ENCODE assay signal across 1 cellular context in the genomic region with DNA sequence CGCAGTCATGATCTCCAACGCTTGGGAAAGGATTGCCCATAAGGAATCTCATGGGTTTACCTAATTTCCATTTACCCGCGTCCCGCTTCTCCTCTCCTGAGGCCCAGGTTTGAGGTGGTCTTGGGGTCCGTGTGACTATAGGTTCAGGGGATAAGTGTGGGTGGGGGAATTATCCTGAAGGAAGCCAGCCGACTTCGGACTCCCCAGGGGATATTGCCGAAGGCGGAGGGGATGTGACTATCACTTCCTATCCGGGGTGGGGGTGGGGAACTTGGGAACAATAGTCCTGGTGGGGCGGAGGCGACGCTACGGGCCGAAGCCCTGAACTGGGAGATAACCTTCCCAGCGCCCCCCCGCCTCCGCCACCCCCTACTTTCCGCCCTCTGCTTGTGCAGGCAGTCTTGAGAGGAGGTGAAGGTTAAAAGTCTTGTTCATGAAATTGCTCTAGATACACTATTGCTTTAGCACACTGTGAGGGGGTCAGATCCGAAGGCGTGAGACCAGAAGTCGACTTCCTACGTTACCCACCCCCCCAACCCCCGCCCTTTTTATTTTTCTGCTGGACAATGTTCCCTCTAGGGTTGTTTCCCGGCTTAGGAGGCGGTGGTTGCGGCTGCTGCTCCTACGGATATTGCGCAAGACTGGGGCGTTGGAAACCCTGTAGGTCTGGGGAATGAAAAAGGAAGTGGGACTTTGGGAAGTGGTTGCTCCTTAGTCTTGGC.
TF ChIP-seq lines count a peak whose summit lies in the region.

No MANE protein-coding gene starts in this region.

TF ChIP-seq in HepG2, 621 proteins besides CTCF, POLR2A, EP300 and RAD21 (continued from another document and continues in another):
- TF ChIP-seq, protein P1, sequence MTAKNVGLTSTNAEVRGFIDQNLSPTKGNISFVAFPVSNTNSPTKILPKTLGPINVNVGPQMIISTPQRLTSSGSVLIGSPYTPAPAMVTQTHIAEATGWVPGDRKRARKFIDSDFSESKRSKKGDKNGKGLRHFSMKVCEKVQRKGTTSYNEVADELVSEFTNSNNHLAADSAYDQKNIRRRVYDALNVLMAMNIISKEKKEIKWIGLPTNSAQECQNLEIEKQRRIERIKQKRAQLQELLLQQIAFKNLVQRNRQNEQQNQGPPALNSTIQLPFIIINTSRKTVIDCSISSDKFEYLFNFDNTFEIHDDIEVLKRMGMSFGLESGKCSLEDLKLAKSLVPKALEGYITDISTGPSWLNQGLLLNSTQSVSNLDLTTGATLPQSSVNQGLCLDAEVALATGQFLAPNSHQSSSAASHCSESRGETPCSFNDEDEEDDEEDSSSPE (CRISPR knock-in tag; IDR thresholded peaks at IDR 0.05), result peak; percentile 11; the same call in 1 of the 2 replicates
- TF ChIP-seq PHF21A (CRISPR knock-in tag; IDR thresholded peaks at IDR 0.05) (peak; percentile 86), CEBPB (IDR thresholded peaks at IDR 0.05; ENCODE audit: borderline replicate concordance, low read depth, low read length) (peak; percentile 100), ZNF430 (CRISPR knock-in tag; IDR thresholded peaks at IDR 0.05) (0 out of 2 replicates have a peak, but pooled peaks have one; percentile 27), GATAD2A (CRISPR knock-in tag; IDR thresholded peaks at IDR 0.05) (peak; percentile 62), CENPT (CRISPR knock-in tag; IDR thresholded peaks at IDR 0.05; ENCODE audit: low read depth) (no peak), ZFAT (CRISPR knock-in tag; conservative IDR thresholded peaks at IDR 0.05) (no peak), ZFP36L1 (CRISPR knock-in tag; IDR thresholded peaks at IDR 0.05) (no peak), HCFC1 (IDR thresholded peaks at IDR 0.05; ENCODE audit: low read depth, low read length) (no peak), SALL2 (CRISPR knock-in tag; IDR thresholded peaks at IDR 0.05) (0 out of 2 replicates have a peak, but pooled peaks have one; percentile 58), SOX6 (IDR thresholded peaks at IDR 0.05) (no peak), SOX6 (CRISPR knock-in tag; IDR thresholded peaks at IDR 0.05) (peak; percentile 91), KDM3A (CRISPR knock-in tag; IDR thresholded peaks at IDR 0.05; ENCODE audit: low read depth) (no peak), GABPA (IDR thresholded peaks at IDR 0.05; ENCODE audit: low read depth, low read length) (peak; percentile 31; the same call in 1 of the 2 replicates), GABPA (CRISPR knock-in tag; IDR thresholded peaks at IDR 0.05; ENCODE audit: low read depth) (peak; percentile 83), YEATS4 (CRISPR knock-in tag; IDR thresholded peaks at IDR 0.05; ENCODE audit: borderline replicate concordance) (peak; percentile 42; the same call in 1 of the 2 replicates), BCL6 (CRISPR knock-in tag; IDR thresholded peaks at IDR 0.05) (peak; percentile 51), FOSL2 (CRISPR knock-in tag; IDR thresholded peaks at IDR 0.05) (peak; percentile 49), ZNF331 (CRISPR knock-in tag; IDR thresholded peaks at IDR 0.05) (peak; percentile 19), BRD4 (CRISPR knock-in tag; IDR thresholded peaks at IDR 0.05) (peak; percentile 50; the same call in 1 of the 2 replicates), ZSCAN12 (CRISPR knock-in tag; IDR thresholded peaks at IDR 0.05) (no peak), HDAC1 (CRISPR knock-in tag; IDR thresholded peaks at IDR 0.05) (peak; percentile 54; the same call in 1 of the 2 replicates), ZNF790 (CRISPR knock-in tag; IDR thresholded peaks at IDR 0.05; ENCODE audit: borderline replicate concordance) (no peak), ZFP36L2 (CRISPR knock-in tag; IDR thresholded peaks at IDR 0.05) (no peak), RXRB (CRISPR knock-in tag; IDR thresholded peaks at IDR 0.05; ENCODE audit: borderline replicate concordance) (peak; percentile 30; the same call in 1 of the 2 replicates), RBAK (CRISPR knock-in tag; IDR thresholded peaks at IDR 0.05) (no peak), KDM2A (CRISPR knock-in tag; IDR thresholded peaks at IDR 0.05; ENCODE audit: borderline replicate concordance, low read depth) (peak; percentile 32; the same call in 1 of the 2 replicates), FOXO1 (CRISPR knock-in tag; IDR thresholded peaks at IDR 0.05) (no peak), TBX3 (IDR thresholded peaks at IDR 0.05; ENCODE audit: borderline replicate concordance) (no peak), KDM5A (IDR thresholded peaks at IDR 0.05; ENCODE audit: borderline replicate concordance, low read length) (peak; percentile 50; the same call in 1 of the 2 replicates), ASH2L (IDR thresholded peaks at IDR 0.05; ENCODE audit: insufficient read length, low read depth, low read length) (peak; percentile 28), ETV5 (CRISPR knock-in tag; IDR thresholded peaks at IDR 0.05; ENCODE audit: borderline replicate concordance) (peak; percentile 86), ZNF224 (CRISPR knock-in tag; IDR thresholded peaks at IDR 0.05) (0 out of 2 replicates have a peak, but pooled peaks have one; percentile 35), TARDBP (CRISPR knock-in tag; IDR thresholded peaks at IDR 0.05) (peak; percentile 24; the same call in 1 of the 2 replicates), SMYD3 (CRISPR knock-in tag; IDR thresholded peaks at IDR 0.05) (0 out of 2 replicates have a peak, but pooled peaks have one; percentile 65), KDM4B (CRISPR knock-in tag; IDR thresholded peaks at IDR 0.05) (no peak), SIN3A (IDR thresholded peaks at IDR 0.05; ENCODE audit: borderline replicate concordance, low read depth, low read length) (peak; percentile 54; the same call in 1 of the 2 replicates), NR2F6 (IDR thresholded peaks at IDR 0.05) (peak; percentile 43), NR2F6 (CRISPR knock-in tag; IDR thresholded peaks at IDR 0.05) (peak; percentile 43), ZNF329 (CRISPR knock-in tag; IDR thresholded peaks at IDR 0.05; ENCODE audit: low read depth) (no peak), ISL2 (CRISPR knock-in tag; IDR thresholded peaks at IDR 0.05) (peak; percentile 50; the same call in 1 of the 2 replicates)
- TF ChIP-seq, protein P2, sequence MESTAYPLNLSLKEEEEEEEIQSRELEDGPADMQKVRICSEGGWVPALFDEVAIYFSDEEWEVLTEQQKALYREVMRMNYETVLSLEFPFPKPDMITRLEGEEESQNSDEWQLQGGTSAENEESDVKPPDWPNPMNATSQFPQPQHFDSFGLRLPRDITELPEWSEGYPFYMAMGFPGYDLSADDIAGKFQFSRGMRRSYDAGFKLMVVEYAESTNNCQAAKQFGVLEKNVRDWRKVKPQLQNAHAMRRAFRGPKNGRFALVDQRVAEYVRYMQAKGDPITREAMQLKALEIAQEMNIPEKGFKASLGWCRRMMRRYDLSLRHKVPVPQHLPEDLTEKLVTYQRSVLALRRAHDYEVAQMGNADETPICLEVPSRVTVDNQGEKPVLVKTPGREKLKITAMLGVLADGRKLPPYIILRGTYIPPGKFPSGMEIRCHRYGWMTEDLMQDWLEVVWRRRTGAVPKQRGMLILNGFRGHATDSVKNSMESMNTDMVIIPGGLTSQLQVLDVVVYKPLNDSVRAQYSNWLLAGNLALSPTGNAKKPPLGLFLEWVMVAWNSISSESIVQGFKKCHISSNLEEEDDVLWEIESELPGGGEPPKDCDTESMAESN (CRISPR knock-in tag; conservative IDR thresholded peaks at IDR 0.05), result peak; percentile 52
- TF ChIP-seq, protein P3, sequence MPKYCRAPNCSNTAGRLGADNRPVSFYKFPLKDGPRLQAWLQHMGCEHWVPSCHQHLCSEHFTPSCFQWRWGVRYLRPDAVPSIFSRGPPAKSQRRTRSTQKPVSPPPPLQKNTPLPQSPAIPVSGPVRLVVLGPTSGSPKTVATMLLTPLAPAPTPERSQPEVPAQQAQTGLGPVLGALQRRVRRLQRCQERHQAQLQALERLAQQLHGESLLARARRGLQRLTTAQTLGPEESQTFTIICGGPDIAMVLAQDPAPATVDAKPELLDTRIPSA (CRISPR knock-in tag; IDR thresholded peaks at IDR 0.05; ENCODE audit: borderline replicate concordance), result no peak
- TF ChIP-seq, protein P4, sequence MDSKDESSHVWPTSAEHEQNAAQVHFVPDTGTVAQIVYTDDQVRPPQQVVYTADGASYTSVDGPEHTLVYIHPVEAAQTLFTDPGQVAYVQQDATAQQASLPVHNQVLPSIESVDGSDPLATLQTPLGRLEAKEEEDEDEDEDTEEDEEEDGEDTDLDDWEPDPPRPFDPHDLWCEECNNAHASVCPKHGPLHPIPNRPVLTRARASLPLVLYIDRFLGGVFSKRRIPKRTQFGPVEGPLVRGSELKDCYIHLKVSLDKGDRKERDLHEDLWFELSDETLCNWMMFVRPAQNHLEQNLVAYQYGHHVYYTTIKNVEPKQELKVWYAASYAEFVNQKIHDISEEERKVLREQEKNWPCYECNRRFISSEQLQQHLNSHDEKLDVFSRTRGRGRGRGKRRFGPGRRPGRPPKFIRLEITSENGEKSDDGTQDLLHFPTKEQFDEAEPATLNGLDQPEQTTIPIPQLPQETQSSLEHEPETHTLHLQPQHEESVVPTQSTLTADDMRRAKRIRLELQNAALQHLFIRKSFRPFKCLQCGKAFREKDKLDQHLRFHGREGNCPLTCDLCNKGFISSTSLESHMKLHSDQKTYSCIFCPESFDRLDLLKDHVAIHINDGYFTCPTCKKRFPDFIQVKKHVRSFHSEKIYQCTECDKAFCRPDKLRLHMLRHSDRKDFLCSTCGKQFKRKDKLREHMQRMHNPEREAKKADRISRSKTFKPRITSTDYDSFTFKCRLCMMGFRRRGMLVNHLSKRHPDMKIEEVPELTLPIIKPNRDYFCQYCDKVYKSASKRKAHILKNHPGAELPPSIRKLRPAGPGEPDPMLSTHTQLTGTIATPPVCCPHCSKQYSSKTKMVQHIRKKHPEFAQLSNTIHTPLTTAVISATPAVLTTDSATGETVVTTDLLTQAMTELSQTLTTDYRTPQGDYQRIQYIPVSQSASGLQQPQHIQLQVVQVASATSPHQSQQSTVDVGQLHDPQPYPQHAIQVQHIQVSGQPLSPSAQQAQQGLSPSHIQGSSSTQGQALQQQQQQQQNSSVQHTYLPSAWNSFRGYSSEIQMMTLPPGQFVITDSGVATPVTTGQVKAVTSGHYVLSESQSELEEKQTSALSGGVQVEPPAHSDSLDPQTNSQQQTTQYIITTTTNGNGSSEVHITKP (CRISPR knock-in tag; IDR thresholded peaks at IDR 0.05; ENCODE audit: low read depth), result peak; percentile 76
- TF ChIP-seq, protein P5, sequence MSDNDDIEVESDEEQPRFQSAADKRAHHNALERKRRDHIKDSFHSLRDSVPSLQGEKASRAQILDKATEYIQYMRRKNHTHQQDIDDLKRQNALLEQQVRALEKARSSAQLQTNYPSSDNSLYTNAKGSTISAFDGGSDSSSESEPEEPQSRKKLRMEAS (IDR thresholded peaks at IDR 0.05), result peak; percentile 52; the same call in 1 of the 2 replicates
- TF ChIP-seq, protein P6, sequence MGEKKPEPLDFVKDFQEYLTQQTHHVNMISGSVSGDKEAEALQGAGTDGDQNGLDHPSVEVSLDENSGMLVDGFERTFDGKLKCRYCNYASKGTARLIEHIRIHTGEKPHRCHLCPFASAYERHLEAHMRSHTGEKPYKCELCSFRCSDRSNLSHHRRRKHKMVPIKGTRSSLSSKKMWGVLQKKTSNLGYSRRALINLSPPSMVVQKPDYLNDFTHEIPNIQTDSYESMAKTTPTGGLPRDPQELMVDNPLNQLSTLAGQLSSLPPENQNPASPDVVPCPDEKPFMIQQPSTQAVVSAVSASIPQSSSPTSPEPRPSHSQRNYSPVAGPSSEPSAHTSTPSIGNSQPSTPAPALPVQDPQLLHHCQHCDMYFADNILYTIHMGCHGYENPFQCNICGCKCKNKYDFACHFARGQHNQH (CRISPR knock-in tag; IDR thresholded peaks at IDR 0.05), result peak; percentile 64; the same call in 1 of the 2 replicates
- TF ChIP-seq, protein P7, sequence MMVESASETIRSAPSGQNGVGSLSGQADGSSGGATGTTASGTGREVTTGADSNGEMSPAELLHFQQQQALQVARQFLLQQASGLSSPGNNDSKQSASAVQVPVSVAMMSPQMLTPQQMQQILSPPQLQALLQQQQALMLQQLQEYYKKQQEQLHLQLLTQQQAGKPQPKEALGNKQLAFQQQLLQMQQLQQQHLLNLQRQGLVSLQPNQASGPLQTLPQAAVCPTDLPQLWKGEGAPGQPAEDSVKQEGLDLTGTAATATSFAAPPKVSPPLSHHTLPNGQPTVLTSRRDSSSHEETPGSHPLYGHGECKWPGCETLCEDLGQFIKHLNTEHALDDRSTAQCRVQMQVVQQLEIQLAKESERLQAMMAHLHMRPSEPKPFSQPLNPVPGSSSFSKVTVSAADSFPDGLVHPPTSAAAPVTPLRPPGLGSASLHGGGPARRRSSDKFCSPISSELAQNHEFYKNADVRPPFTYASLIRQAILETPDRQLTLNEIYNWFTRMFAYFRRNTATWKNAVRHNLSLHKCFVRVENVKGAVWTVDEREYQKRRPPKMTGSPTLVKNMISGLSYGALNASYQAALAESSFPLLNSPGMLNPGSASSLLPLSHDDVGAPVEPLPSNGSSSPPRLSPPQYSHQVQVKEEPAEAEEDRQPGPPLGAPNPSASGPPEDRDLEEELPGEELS (CRISPR knock-in tag; IDR thresholded peaks at IDR 0.05), result peak; percentile 64
- TF ChIP-seq, protein P8, sequence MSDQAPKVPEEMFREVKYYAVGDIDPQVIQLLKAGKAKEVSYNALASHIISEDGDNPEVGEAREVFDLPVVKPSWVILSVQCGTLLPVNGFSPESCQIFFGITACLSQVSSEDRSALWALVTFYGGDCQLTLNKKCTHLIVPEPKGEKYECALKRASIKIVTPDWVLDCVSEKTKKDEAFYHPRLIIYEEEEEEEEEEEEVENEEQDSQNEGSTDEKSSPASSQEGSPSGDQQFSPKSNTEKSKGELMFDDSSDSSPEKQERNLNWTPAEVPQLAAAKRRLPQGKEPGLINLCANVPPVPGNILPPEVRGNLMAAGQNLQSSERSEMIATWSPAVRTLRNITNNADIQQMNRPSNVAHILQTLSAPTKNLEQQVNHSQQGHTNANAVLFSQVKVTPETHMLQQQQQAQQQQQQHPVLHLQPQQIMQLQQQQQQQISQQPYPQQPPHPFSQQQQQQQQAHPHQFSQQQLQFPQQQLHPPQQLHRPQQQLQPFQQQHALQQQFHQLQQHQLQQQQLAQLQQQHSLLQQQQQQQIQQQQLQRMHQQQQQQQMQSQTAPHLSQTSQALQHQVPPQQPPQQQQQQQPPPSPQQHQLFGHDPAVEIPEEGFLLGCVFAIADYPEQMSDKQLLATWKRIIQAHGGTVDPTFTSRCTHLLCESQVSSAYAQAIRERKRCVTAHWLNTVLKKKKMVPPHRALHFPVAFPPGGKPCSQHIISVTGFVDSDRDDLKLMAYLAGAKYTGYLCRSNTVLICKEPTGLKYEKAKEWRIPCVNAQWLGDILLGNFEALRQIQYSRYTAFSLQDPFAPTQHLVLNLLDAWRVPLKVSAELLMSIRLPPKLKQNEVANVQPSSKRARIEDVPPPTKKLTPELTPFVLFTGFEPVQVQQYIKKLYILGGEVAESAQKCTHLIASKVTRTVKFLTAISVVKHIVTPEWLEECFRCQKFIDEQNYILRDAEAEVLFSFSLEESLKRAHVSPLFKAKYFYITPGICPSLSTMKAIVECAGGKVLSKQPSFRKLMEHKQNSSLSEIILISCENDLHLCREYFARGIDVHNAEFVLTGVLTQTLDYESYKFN (CRISPR knock-in tag; conservative IDR thresholded peaks at IDR 0.05), result peak; percentile 56
- TF ChIP-seq, protein P9, sequence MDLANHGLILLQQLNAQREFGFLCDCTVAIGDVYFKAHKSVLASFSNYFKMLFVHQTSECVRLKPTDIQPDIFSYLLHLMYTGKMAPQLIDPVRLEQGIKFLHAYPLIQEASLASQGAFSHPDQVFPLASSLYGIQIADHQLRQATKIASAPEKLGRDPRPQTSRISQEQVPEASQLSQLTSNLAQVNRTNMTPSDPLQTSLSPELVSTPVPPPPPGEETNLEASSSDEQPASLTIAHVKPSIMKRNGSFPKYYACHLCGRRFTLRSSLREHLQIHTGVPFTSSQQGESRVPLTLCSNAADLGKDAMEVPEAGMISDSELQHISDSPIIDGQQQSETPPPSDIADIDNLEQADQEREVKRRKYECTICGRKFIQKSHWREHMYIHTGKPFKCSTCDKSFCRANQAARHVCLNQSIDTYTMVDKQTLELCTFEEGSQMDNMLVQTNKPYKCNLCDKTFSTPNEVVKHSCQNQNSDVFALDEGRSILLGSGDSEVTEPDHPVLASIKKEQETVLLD (CRISPR knock-in tag; IDR thresholded peaks at IDR 0.05; ENCODE audit: low read depth), result peak; percentile 52; the same call in 1 of the 2 replicates
